ENCODE assay signal across 1 cellular context in genomic region chr6:44237813-44238433, GRCh38.
TF ChIP-seq lines count a peak whose summit lies in the region.

No MANE protein-coding gene starts in this region.

TF ChIP-seq in GM12878, 131 proteins besides CTCF, POLR2A, EP300 and RAD21 (continued from another document and continues in another):
- no peak for TF ChIP-seq HDGF (IDR thresholded peaks at IDR 0.05)
- no peak for TF ChIP-seq PKNOX1 (IDR thresholded peaks at IDR 0.05)
- TF ChIP-seq CREB1 (IDR thresholded peaks at IDR 0.05; ENCODE audit: low read depth): peak; percentile 77
- TF ChIP-seq IRF5 (IDR thresholded peaks at IDR 0.05; ENCODE audit: borderline replicate concordance): no peak
- no peak for TF ChIP-seq HDAC2 (IDR thresholded peaks at IDR 0.05)
- no peak for TF ChIP-seq SIX5 (IDR thresholded peaks at IDR 0.05; ENCODE audit: low read depth, low read length, severe bottlenecking)
- TF ChIP-seq JUNB (IDR thresholded peaks at IDR 0.05): no peak
- no peak for TF ChIP-seq STAT1 (conservative IDR thresholded peaks at IDR 0.05)
- no peak for TF ChIP-seq SUPT20H (IDR thresholded peaks at IDR 0.05; ENCODE audit: borderline replicate concordance, control insufficient read depth, low read depth, low read length)
- no peak for TF ChIP-seq IRF3 (IDR thresholded peaks at IDR 0.05)
- TF ChIP-seq IRF4 (IDR thresholded peaks at IDR 0.05; ENCODE audit: low read depth, low read length): 0 out of 2 replicates have a peak, but pooled peaks have one; percentile 8
- TF ChIP-seq TAF1 (IDR thresholded peaks at IDR 0.05; ENCODE audit: borderline replicate concordance, low read depth, low read length): peak; percentile 21; the same call in 1 of the 2 replicates
- TF ChIP-seq ETV6 (conservative IDR thresholded peaks at IDR 0.05 in 1 of 2, IDR thresholded peaks at IDR 0.05 in 1 of 2; ENCODE audit: borderline replicate concordance in 1 of 2, low read depth in 1 of 2): no peak
- no peak for TF ChIP-seq CHD1 (IDR thresholded peaks at IDR 0.05; ENCODE audit: low read depth, low read length)
- TF ChIP-seq BRCA1 (IDR thresholded peaks at IDR 0.05; ENCODE audit: low read depth, low read length): no peak
- no peak for TF ChIP-seq FOXK2 (IDR thresholded peaks at IDR 0.05)
- no peak for TF ChIP-seq NR2C1 (IDR thresholded peaks at IDR 0.05)
- no peak for TF ChIP-seq BCL3 (IDR thresholded peaks at IDR 0.05; ENCODE audit: borderline replicate concordance, insufficient read depth, low read depth, low read length, poor library complexity, severe bottlenecking)
- peak; percentile 71 for TF ChIP-seq CREM (IDR thresholded peaks at IDR 0.05; ENCODE audit: low read depth)
- TF ChIP-seq RCOR1 (conservative IDR thresholded peaks at IDR 0.05; ENCODE audit: low read depth, low read length): no peak
- TF ChIP-seq ZBED1 (IDR thresholded peaks at IDR 0.05; ENCODE audit: borderline replicate concordance): no peak
- TF ChIP-seq BCL11A (IDR thresholded peaks at IDR 0.05; ENCODE audit: low read depth, low read length): no peak; the same call in 1 of the 2 replicates
- no peak for TF ChIP-seq SIN3A (IDR thresholded peaks at IDR 0.05; ENCODE audit: low read depth, low read length)
- no peak for TF ChIP-seq RFX5 (IDR thresholded peaks at IDR 0.05; ENCODE audit: low read depth, low read length)
- no peak for TF ChIP-seq REST (IDR thresholded peaks at IDR 0.05; ENCODE audit: low read depth, low read length)
- TF ChIP-seq STAT3 (IDR thresholded peaks at IDR 0.05; ENCODE audit: low read depth, low read length): no peak
- no peak for TF ChIP-seq RBBP5 (conservative IDR thresholded peaks at IDR 0.05)
- peak; percentile 9 for TF ChIP-seq SP1 (IDR thresholded peaks at IDR 0.05; ENCODE audit: low read depth, low read length)
- TF ChIP-seq CHD2 (IDR thresholded peaks at IDR 0.05; ENCODE audit: borderline replicate concordance, low read depth, low read length): no peak
- TF ChIP-seq RUNX3 (IDR thresholded peaks at IDR 0.05; ENCODE audit: low read length): peak; percentile 5; the same call in 1 of the 2 replicates
- TF ChIP-seq LARP7 (IDR thresholded peaks at IDR 0.05): peak; percentile 64; the same call in 1 of the 2 replicates
- no peak for TF ChIP-seq MAX (IDR thresholded peaks at IDR 0.05; ENCODE audit: low read depth, low read length)
- no peak for TF ChIP-seq BCLAF1 (IDR thresholded peaks at IDR 0.05)
- TF ChIP-seq ASH2L (IDR thresholded peaks at IDR 0.05; ENCODE audit: borderline replicate concordance, low read depth): no peak
- TF ChIP-seq PBX3 (IDR thresholded peaks at IDR 0.05; ENCODE audit: insufficient replicate concordance, low read depth, low read length): no peak
- no peak for TF ChIP-seq TARDBP (IDR thresholded peaks at IDR 0.05; ENCODE audit: borderline replicate concordance)
- no peak for TF ChIP-seq GABPA (IDR thresholded peaks at IDR 0.05; ENCODE audit: low read depth)
- TF ChIP-seq POU2F2 (IDR thresholded peaks at IDR 0.05; ENCODE audit: borderline replicate concordance, low read depth, low read length): no peak; the same call in 2 of the 3 replicates
- TF ChIP-seq ZNF207 (IDR thresholded peaks at IDR 0.05; ENCODE audit: borderline replicate concordance): peak; percentile 78
- no peak for TF ChIP-seq MXI1 (IDR thresholded peaks at IDR 0.05; ENCODE audit: low read depth, low read length)
- TF ChIP-seq BACH1 (IDR thresholded peaks at IDR 0.05; ENCODE audit: borderline replicate concordance): peak; percentile 91
- TF ChIP-seq KAT2A (conservative IDR thresholded peaks at IDR 0.05; ENCODE audit: control insufficient read depth, low read depth, low read length): no peak
- no peak for TF ChIP-seq BMI1 (IDR thresholded peaks at IDR 0.05; ENCODE audit: borderline replicate concordance)
- 0 out of 2 replicates have a peak, but pooled peaks have one; percentile 49 for TF ChIP-seq ZNF217 (IDR thresholded peaks at IDR 0.05)
- no peak for TF ChIP-seq ZNF384 (IDR thresholded peaks at IDR 0.05; ENCODE audit: borderline replicate concordance, low read depth, low read length)
- 0 out of 2 replicates have a peak, but pooled peaks have one; percentile 58 for TF ChIP-seq PAX5 (IDR thresholded peaks at IDR 0.05; ENCODE audit: borderline replicate concordance, low read depth, low read length)
- peak; percentile 80 for TF ChIP-seq SMC3 (IDR thresholded peaks at IDR 0.05; ENCODE audit: borderline replicate concordance, low read length)
- TF ChIP-seq ZZZ3 (IDR thresholded peaks at IDR 0.05; ENCODE audit: control insufficient read depth, insufficient read length, low read depth): no peak
- TF ChIP-seq NFYA (IDR thresholded peaks at IDR 0.05; ENCODE audit: borderline replicate concordance, low read depth, low read length): no peak
- TF ChIP-seq SRF (IDR thresholded peaks at IDR 0.05; ENCODE audit: low read depth in 2 of 2, low read length in 2 of 2): no peak
- TF ChIP-seq CUX1 (IDR thresholded peaks at IDR 0.05; ENCODE audit: insufficient replicate concordance, low read depth, low read length): no peak
